In the genomic region with DNA sequence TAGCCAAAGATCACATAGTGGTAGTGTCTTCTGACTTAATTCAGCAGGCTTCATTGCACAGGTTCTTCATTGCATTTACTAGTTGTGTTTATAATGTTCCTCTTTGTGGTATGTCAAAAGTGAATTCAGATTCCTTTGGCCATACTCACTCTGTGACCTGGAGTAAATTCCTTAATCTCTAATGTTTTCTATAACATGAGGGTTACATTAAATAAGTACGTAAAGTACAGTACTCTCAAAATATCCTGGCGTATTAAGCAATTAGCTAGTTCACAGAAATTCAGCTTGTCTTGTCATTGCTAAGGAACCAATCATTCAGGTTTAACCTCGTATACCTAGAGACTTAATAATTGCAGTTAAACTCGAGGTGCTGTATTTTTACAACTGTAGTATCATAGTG, we compare ENCODE assay signal across 26 cellular contexts. TPM values are rescaled to one million over a fixed set of nuclear protein-coding genes. Genes with fewer than 3 reads are reported as not detected.
DNase-seq lines count a peak whose midpoint lies in the region; ATAC-seq and TF ChIP-seq lines count a peak whose summit lies in the region.
"Had no signal": no experiment of that assay in that cellular context is flagged by ENCODE, and none has a peak within 500 bp of the region (broad histone marks: within the 10 kb centered on the region; RNA-seq: fewer than 3 reads in every experiment).

No MANE protein-coding gene starts in this region.

- no peak overlapping the region for H2AFZ ChIP-seq in DND-41 (ENCODE audit: low read depth, low read length)
- H2AFZ ChIP-seq: GM23338, parathyroid adenoma had no signal

- H3K4me1 ChIP-seq in DND-41 (ENCODE audit: insufficient read depth, low read length) (peaks cover 24% of the 10 kb centered on the region), adipocyte (ENCODE audit: control insufficient read depth, insufficient read depth, low read length) (peaks cover 19% of the 10 kb centered on the region)
- H3K4me1 ChIP-seq: parathyroid adenoma had no signal

- no peak overlapping the region for H3K4me3 ChIP-seq in DND-41 (ENCODE audit: low read depth in 1 of 2, low read length in 2 of 2)
- no peak overlapping the region for H3K4me3 ChIP-seq in adipocyte (ENCODE audit: low read length)
- H3K4me3 ChIP-seq: GM23338, heart left ventricle, lung, transverse colon had no signal

- no peak for TF ChIP-seq CTCF in DND-41 (IDR thresholded peaks at IDR 0.05; ENCODE audit: borderline replicate concordance, extremely low read depth, low read length, poor library complexity, severe bottlenecking)
- TF ChIP-seq CTCF in HFFc6 (IDR thresholded peaks at IDR 0.05) = no peak

- no peak overlapping the region for H3K4me3 Mint-ChIP-seq in HFFc6
- no peak overlapping the region for H3K4me3 Mint-ChIP-seq in activated T-helper 2 cell treated with anti-CD3 and anti-CD28 coated beads, Interferon-gamma antibody, Interleukin-2, Interleukin-4, amounts not matched to agents 10 μg/mL and 5 μg/mL and 100 μg/mL, durations not matched to agents 14 hours and 24 hours and 36 hours (ENCODE audit: low read depth)
- H3K4me3 Mint-ChIP-seq: activated CD8-positive, alpha-beta T cell treated with anti-CD3 and anti-CD28 coated beads, Interleukin-2, amount 10 ng/mL, durations not matched to agents 7 days and 5 days; activated naive CD8-positive, alpha-beta T cell treated with anti-CD3 and anti-CD28 coated beads, Interleukin-2, amount 50 U/mL, for 24 hours; GM23338 had no signal

- no peaks in the 10 kb centered on the region for H3K9me3 ChIP-seq in DND-41 (ENCODE audit: insufficient read depth, low read length, severe bottlenecking)
- H3K9me3 ChIP-seq in adipocyte (ENCODE audit: control insufficient read depth, low read length) = no peaks in the 10 kb centered on the region
- H3K9me3 ChIP-seq: heart left ventricle, transverse colon had no signal

- H3K27me3 ChIP-seq in DND-41 (ENCODE audit: insufficient read depth, low read length, poor library complexity) (no peaks in the 10 kb centered on the region), adipocyte (replicated peaks; ENCODE audit: control insufficient read depth, insufficient read depth, low read length) (no peaks in the 10 kb centered on the region)
- H3K27me3 ChIP-seq: brain microvascular endothelial cell, heart left ventricle, transverse colon had no signal

- H3K27ac Mint-ChIP-seq in HFFc6 = peak overlapping the region; percentile 29; the same call in 1 of the 2 replicates
- no peak overlapping the region for H3K27ac Mint-ChIP-seq in activated T-helper 2 cell treated with anti-CD3 and anti-CD28 coated beads, Interferon-gamma antibody, Interleukin-2, Interleukin-4, amounts not matched to agents 10 μg/mL and 5 μg/mL and 100 μg/mL, durations not matched to agents 14 hours and 24 hours and 36 hours
- H3K27ac Mint-ChIP-seq: activated naive CD8-positive, alpha-beta T cell treated with anti-CD3 and anti-CD28 coated beads, Interleukin-2, amount 50 U/mL, for 24 hours; GM23338 had no signal

- DNase-seq in DND-41 (no peak), HFFc6 (peak; percentile 26), adipocyte (ENCODE audit: low read depth) (peak; percentile 30), hepatic stellate cell (ENCODE audit: low spot score) (peak; percentile 15), left cardiac atrium (no peak), mesenteric fat pad (ENCODE audit: low spot score) (no peak)
- DNase-seq in activated T-helper 2 cell treated with anti-CD3 and anti-CD28 coated beads, Interferon-gamma antibody, Interleukin-2, Interleukin-4, amounts not matched to agents 10 μg/mL and 5 μg/mL and 100 μg/mL, durations not matched to agents 14 hours and 24 hours and 36 hours (ENCODE audit: low spot score) = no peak
- DNase-seq: activated CD8-positive, alpha-beta T cell treated with anti-CD3 and anti-CD28 coated beads, Interleukin-2, amount 10 ng/mL, durations not matched to agents 7 days and 5 days; activated gamma-delta T cell treated with Interleukin-2 at 50 U/mL for 16 hours; activated naive CD8-positive, alpha-beta T cell treated with anti-CD3 and anti-CD28 coated beads, Interleukin-2, amount 50 U/mL, for 24 hours; activated T-cell treated with anti-CD3 and anti-CD28 coated beads for 4 hours; brain microvascular endothelial cell; C1 segment of cervical spinal cord; COR-L47; DMS79 treated with DMSO at 0.1 percent for 48 hours; heart left ventricle; kidney glomerular epithelial cell; NCI-H1417 treated with DMSO at 0.1 percent for 48 hours; NCI-H2081; NCI-H345; stimulated activated CD4-positive, alpha-beta T cell treated with anti-CD3 and anti-CD28 coated beads, Interleukin-2, amount 100 ng/mL, for 24 hours; T-helper 2 cell; transverse colon had no signal

- ATAC-seq in DND-41 (ENCODE audit: insufficient read depth, low read depth) (no peak), left cardiac atrium (no peak)
- ATAC-seq: activated CD8-positive, alpha-beta T cell treated with anti-CD3 and anti-CD28 coated beads, Interleukin-2, amount 10 ng/mL, durations not matched to agents 7 days and 5 days; activated naive CD8-positive, alpha-beta T cell treated with anti-CD3 and anti-CD28 coated beads, Interleukin-2, amount 50 U/mL, for 24 hours; GM23338; heart left ventricle had no signal

- H3K4me1 Mint-ChIP-seq in HFFc6 (ENCODE audit: low read depth) = peaks cover 36% of the 10 kb centered on the region
- H3K4me1 Mint-ChIP-seq in activated T-helper 2 cell treated with anti-CD3 and anti-CD28 coated beads, Interferon-gamma antibody, Interleukin-2, Interleukin-4, amounts not matched to agents 10 μg/mL and 5 μg/mL and 100 μg/mL, durations not matched to agents 14 hours and 24 hours and 36 hours (ENCODE audit: low read depth) = peaks cover 20% of the 10 kb centered on the region

- H3K9ac ChIP-seq in DND-41 (ENCODE audit: low read depth, low read length) (no peak overlapping the region), adipocyte (ENCODE audit: low read length) (no peak overlapping the region)
- H3K9ac ChIP-seq: parathyroid adenoma had no signal

- no peak overlapping the region for H3K27ac ChIP-seq in DND-41 (ENCODE audit: low read length)
- H3K27ac ChIP-seq: brain microvascular endothelial cell, heart left ventricle, parathyroid adenoma, transverse colon had no signal

- intact Hi-C loops in left cardiac atrium (cut with DNase I) = no loop called here
- intact Hi-C loops in activated T-helper 2 cell treated with anti-CD3 and anti-CD28 coated beads, Interferon-gamma antibody, Interleukin-2, Interleukin-4, amounts not matched to agents 10 μg/mL and 5 μg/mL and 100 μg/mL, durations not matched to agents 14 hours and 24 hours and 36 hours (cut with micrococcal nuclease) = no loop called here

- H3K36me3 Mint-ChIP-seq in HFFc6 (ENCODE audit: low read depth) = no peaks in the 10 kb centered on the region
- H3K36me3 Mint-ChIP-seq in activated T-helper 2 cell treated with anti-CD3 and anti-CD28 coated beads, Interferon-gamma antibody, Interleukin-2, Interleukin-4, amounts not matched to agents 10 μg/mL and 5 μg/mL and 100 μg/mL, durations not matched to agents 14 hours and 24 hours and 36 hours (ENCODE audit: low read depth) = peaks cover 31% of the 10 kb centered on the region

- H3K4me2 ChIP-seq in DND-41 (ENCODE audit: insufficient read depth, low read length) = peak overlapping the region; percentile 14; the same call in 1 of the 2 replicates
- H3K4me2 ChIP-seq: GM23338 had no signal

- peaks cover 16% of the 10 kb centered on the region for H3K36me3 ChIP-seq in DND-41 (ENCODE audit: insufficient read depth, low read length)
- no peaks in the 10 kb centered on the region for H3K36me3 ChIP-seq in adipocyte (ENCODE audit: control insufficient read depth, insufficient read depth, low read length, severe bottlenecking)
- H3K36me3 ChIP-seq: brain microvascular endothelial cell, transverse colon had no signal

- H3K9me3 Mint-ChIP-seq in HFFc6 = no peaks in the 10 kb centered on the region
- H3K9me3 Mint-ChIP-seq in activated T-helper 2 cell treated with anti-CD3 and anti-CD28 coated beads, Interferon-gamma antibody, Interleukin-2, Interleukin-4, amounts not matched to agents 10 μg/mL and 5 μg/mL and 100 μg/mL, durations not matched to agents 14 hours and 24 hours and 36 hours = no peaks in the 10 kb centered on the region
- H3K9me3 Mint-ChIP-seq: activated naive CD8-positive, alpha-beta T cell treated with anti-CD3 and anti-CD28 coated beads, Interleukin-2, amount 50 U/mL, for 24 hours; GM23338 had no signal

- peaks cover 94% of the 10 kb centered on the region for H3K79me2 ChIP-seq in DND-41 (ENCODE audit: insufficient read depth, low read length)

- peaks cover 1% of the 10 kb centered on the region; the same call in 1 of the 2 replicates for H3K27me3 Mint-ChIP-seq in HFFc6 (ENCODE audit: insufficient read depth)
- H3K27me3 Mint-ChIP-seq in activated T-helper 2 cell treated with anti-CD3 and anti-CD28 coated beads, Interferon-gamma antibody, Interleukin-2, Interleukin-4, amounts not matched to agents 10 μg/mL and 5 μg/mL and 100 μg/mL, durations not matched to agents 14 hours and 24 hours and 36 hours (ENCODE audit: low read depth) = no peaks in the 10 kb centered on the region

- peaks cover 18% of the 10 kb centered on the region; the same call in 1 of the 2 replicates for H4K20me1 ChIP-seq in DND-41 (ENCODE audit: insufficient read depth, low read length)

RNA-seq across cellular contexts. Expression of a gene that starts 4.2 kb away (rescaled TPM):
- total RNA-seq in HFFc6 (2021; fragmentation: NEBNext Ultra II Directional; extraction: Animal tissue kit (Norgen Biotek cat#: 25700)) = 10 to 100 TPM; 25.5 to 30.2 (median 27.9) TPM
- 10 to 100 TPM; 19.4 to 29.9 TPM for total RNA-seq in left cardiac atrium
- 65.9 and 70.1 TPM in 2 replicates for total RNA-seq in activated T-helper 2 cell treated with anti-CD3 and anti-CD28 coated beads, Interferon-gamma antibody, Interleukin-2, Interleukin-4, amounts not matched to agents 10 μg/mL and 5 μg/mL and 100 μg/mL, durations not matched to agents 14 hours and 24 hours and 36 hours
- 43.0 TPM for total RNA-seq in mesenteric fat pad

RNA-seq across cellular contexts. Expression of a gene that starts 4.3 kb away (rescaled TPM):
- total RNA-seq in HFFc6 (2021; fragmentation: NEBNext Ultra II Directional; extraction: Animal tissue kit (Norgen Biotek cat#: 25700)) = 1 to 10 TPM; 2.9 to 4.0 (median 3.3) TPM
- total RNA-seq in left cardiac atrium = 10 to 100 TPM in 1 of 2 donors, 1 to 10 TPM in 1; 8.5 to 10.5 TPM
- total RNA-seq in activated T-helper 2 cell treated with anti-CD3 and anti-CD28 coated beads, Interferon-gamma antibody, Interleukin-2, Interleukin-4, amounts not matched to agents 10 μg/mL and 5 μg/mL and 100 μg/mL, durations not matched to agents 14 hours and 24 hours and 36 hours = 8.2 and 9.3 TPM in 2 replicates
- 6.8 TPM for total RNA-seq in mesenteric fat pad

Comparison
In these comparisons a context has a peak if more than half of its experiments do, and no peak if none do; other contexts are left out.
1. DNase-seq: peak in HFFc6 (single experiment), adipocyte (single experiment) and hepatic stellate cell (single experiment); none in DND-41 (single experiment), left cardiac atrium (single experiment), activated T-helper 2 cell treated with anti-CD3 and anti-CD28 coated beads, Interferon-gamma antibody, Interleukin-2, Interleukin-4, amounts not matched to agents 10 μg/mL and 5 μg/mL and 100 μg/mL, durations not matched to agents 14 hours and 24 hours and 36 hours (single experiment) and mesenteric fat pad (single experiment).